Comparison of ENCODE assay signal across 1 cellular context in the genomic region with DNA sequence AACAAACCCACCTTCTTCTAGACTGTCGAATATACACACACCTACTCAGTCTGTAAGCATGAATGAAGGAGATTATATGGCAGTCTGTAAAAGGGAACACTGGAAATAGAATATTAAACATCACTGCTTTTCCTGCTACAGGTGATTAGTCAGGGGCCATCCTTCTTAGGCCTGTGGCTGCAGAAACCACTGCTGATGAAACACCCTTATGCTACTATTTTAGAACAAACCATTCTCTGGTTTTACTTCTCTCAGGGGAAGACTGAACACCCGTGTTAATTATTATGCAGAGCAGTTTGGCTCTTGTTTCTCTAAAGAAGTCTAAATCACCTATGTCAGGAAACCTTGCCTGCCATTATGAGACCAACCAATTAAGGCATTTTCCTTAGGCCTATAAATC.
TF ChIP-seq lines count a peak whose summit lies in the region.

No MANE protein-coding gene starts in this region.

TF ChIP-seq in GM12878, 131 proteins besides CTCF, POLR2A, EP300 and RAD21 (continued from another document):
- no peak for TF ChIP-seq MYC (IDR thresholded peaks at IDR 0.05; ENCODE audit: insufficient read depth, insufficient read length, insufficient replicate concordance, low read length, severe bottlenecking)
- TF ChIP-seq STAT3 (IDR thresholded peaks at IDR 0.05; ENCODE audit: low read depth, low read length), result 0 out of 2 replicates have a peak, but pooled peaks have one; percentile 27
- TF ChIP-seq RUNX3 (IDR thresholded peaks at IDR 0.05; ENCODE audit: low read length), result peak; percentile 90
- peak; percentile 41; the same call in 1 of the 2 replicates for TF ChIP-seq ATF7 (IDR thresholded peaks at IDR 0.05; ENCODE audit: low read depth)
- TF ChIP-seq CEBPZ (IDR thresholded peaks at IDR 0.05; ENCODE audit: low read depth, low read length), result no peak
- 0 out of 2 replicates have a peak, but pooled peaks have one; percentile 39 for TF ChIP-seq ZNF217 (IDR thresholded peaks at IDR 0.05)
- no peak for TF ChIP-seq SMAD5 (IDR thresholded peaks at IDR 0.05; ENCODE audit: low read depth)
- TF ChIP-seq E2F4 (IDR thresholded peaks at IDR 0.05; ENCODE audit: low read depth, low read length), result no peak
- no peak for TF ChIP-seq SMARCA5 (IDR thresholded peaks at IDR 0.05)
- peak; percentile 37 to 41; a peak in 2 of 4 replicates for TF ChIP-seq IKZF2 (IDR thresholded peaks at IDR 0.05)
- 0 out of 2 replicates have a peak, but pooled peaks have one; percentile 18 for TF ChIP-seq IKZF1 (conservative IDR thresholded peaks at IDR 0.05)
- TF ChIP-seq MEF2A (IDR thresholded peaks at IDR 0.05; ENCODE audit: insufficient read depth, low read depth, low read length), result peak; percentile 79; the same call in 1 of the 2 replicates
- TF ChIP-seq EZH2 (IDR thresholded peaks at IDR 0.05; ENCODE audit: borderline replicate concordance, control insufficient read depth, low read depth, low read length), result no peak
- TF ChIP-seq SMAD1 (IDR thresholded peaks at IDR 0.05; ENCODE audit: low read depth, partially characterized antibody), result no peak
- TF ChIP-seq IRF4 (IDR thresholded peaks at IDR 0.05; ENCODE audit: low read depth, low read length), result no peak
- TF ChIP-seq, protein P1, sequence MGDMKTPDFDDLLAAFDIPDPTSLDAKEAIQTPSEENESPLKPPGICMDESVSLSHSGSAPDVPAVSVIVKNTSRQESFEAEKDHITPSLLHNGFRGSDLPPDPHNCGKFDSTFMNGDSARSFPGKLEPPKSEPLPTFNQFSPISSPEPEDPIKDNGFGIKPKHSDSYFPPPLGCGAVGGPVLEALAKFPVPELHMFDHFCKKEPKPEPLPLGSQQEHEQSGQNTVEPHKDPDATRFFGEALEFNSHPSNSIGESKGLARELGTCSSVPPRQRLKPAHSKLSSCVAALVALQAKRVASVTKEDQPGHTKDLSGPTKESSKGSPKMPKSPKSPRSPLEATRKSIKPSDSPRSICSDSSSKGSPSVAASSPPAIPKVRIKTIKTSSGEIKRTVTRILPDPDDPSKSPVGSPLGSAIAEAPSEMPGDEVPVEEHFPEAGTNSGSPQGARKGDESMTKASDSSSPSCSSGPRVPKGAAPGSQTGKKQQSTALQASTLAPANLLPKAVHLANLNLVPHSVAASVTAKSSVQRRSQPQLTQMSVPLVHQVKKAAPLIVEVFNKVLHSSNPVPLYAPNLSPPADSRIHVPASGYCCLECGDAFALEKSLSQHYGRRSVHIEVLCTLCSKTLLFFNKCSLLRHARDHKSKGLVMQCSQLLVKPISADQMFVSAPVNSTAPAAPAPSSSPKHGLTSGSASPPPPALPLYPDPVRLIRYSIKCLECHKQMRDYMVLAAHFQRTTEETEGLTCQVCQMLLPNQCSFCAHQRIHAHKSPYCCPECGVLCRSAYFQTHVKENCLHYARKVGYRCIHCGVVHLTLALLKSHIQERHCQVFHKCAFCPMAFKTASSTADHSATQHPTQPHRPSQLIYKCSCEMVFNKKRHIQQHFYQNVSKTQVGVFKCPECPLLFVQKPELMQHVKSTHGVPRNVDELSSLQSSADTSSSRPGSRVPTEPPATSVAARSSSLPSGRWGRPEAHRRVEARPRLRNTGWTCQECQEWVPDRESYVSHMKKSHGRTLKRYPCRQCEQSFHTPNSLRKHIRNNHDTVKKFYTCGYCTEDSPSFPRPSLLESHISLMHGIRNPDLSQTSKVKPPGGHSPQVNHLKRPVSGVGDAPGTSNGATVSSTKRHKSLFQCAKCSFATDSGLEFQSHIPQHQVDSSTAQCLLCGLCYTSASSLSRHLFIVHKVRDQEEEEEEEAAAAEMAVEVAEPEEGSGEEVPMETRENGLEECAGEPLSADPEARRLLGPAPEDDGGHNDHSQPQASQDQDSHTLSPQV (IDR thresholded peaks at IDR 0.05), result no peak
- peak; percentile 58 for TF ChIP-seq NFIC (IDR thresholded peaks at IDR 0.05; ENCODE audit: low read depth, low read length)
- no peak for TF ChIP-seq ZNF622 (IDR thresholded peaks at IDR 0.05)
- TF ChIP-seq MTA2 (IDR thresholded peaks at IDR 0.05; ENCODE audit: low read depth), result peak; percentile 45
- TF ChIP-seq PBX3 (IDR thresholded peaks at IDR 0.05; ENCODE audit: insufficient replicate concordance, low read depth, low read length), result no peak
- TF ChIP-seq FOXM1 (IDR thresholded peaks at IDR 0.05; ENCODE audit: low read depth, low read length), result 0 out of 2 replicates have a peak, but pooled peaks have one; percentile 23
- TF ChIP-seq HDGF (IDR thresholded peaks at IDR 0.05), result no peak
- TF ChIP-seq BHLHE40 (IDR thresholded peaks at IDR 0.05; ENCODE audit: borderline replicate concordance in 1 of 2, low read depth in 2 of 2, low read length in 1 of 2), result 0 out of 4 replicates have a peak, but pooled peaks of 1 of the 2 experiments have one; percentile 45
- no peak for TF ChIP-seq SUPT20H (IDR thresholded peaks at IDR 0.05; ENCODE audit: borderline replicate concordance, control insufficient read depth, low read depth, low read length)
- no peak for TF ChIP-seq BCL3 (IDR thresholded peaks at IDR 0.05; ENCODE audit: borderline replicate concordance, insufficient read depth, low read depth, low read length, poor library complexity, severe bottlenecking)
- TF ChIP-seq ETV6 (conservative IDR thresholded peaks at IDR 0.05 in 1 of 2, IDR thresholded peaks at IDR 0.05 in 1 of 2; ENCODE audit: borderline replicate concordance in 1 of 2, low read depth in 1 of 2), result peak in 1 of 2 experiments; percentile 26; a peak in 1 of 4 replicates
- TF ChIP-seq, protein P2, sequence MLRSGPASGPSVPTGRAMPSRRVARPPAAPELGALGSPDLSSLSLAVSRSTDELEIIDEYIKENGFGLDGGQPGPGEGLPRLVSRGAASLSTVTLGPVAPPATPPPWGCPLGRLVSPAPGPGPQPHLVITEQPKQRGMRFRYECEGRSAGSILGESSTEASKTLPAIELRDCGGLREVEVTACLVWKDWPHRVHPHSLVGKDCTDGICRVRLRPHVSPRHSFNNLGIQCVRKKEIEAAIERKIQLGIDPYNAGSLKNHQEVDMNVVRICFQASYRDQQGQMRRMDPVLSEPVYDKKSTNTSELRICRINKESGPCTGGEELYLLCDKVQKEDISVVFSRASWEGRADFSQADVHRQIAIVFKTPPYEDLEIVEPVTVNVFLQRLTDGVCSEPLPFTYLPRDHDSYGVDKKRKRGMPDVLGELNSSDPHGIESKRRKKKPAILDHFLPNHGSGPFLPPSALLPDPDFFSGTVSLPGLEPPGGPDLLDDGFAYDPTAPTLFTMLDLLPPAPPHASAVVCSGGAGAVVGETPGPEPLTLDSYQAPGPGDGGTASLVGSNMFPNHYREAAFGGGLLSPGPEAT (IDR thresholded peaks at IDR 0.05; ENCODE audit: low read depth), result 0 out of 2 replicates have a peak, but pooled peaks have one; percentile 36
- peak; percentile 80 for TF ChIP-seq MEF2B (IDR thresholded peaks at IDR 0.05; ENCODE audit: partially characterized antibody, poor library complexity, severe bottlenecking)
- no peak for TF ChIP-seq GABPA (IDR thresholded peaks at IDR 0.05; ENCODE audit: low read depth)
- TF ChIP-seq NFYA (IDR thresholded peaks at IDR 0.05; ENCODE audit: borderline replicate concordance, low read depth, low read length), result no peak
- TF ChIP-seq ZBED1 (IDR thresholded peaks at IDR 0.05; ENCODE audit: borderline replicate concordance), result no peak
- TF ChIP-seq ELK1 (IDR thresholded peaks at IDR 0.05; ENCODE audit: low read depth, low read length), result no peak
- TF ChIP-seq RBBP5 (conservative IDR thresholded peaks at IDR 0.05), result no peak
- peak; percentile 84; the same call in 1 of the 2 replicates for TF ChIP-seq TBL1XR1 (IDR thresholded peaks at IDR 0.05; ENCODE audit: low read depth, low read length)
